8 cellular contexts compared by ENCODE assay signal in genomic region chr12:57744194-57744776, GRCh38. TPM values are rescaled to one million over a fixed set of nuclear protein-coding genes. Genes with fewer than 3 reads are reported as not detected.
DNase-seq lines count a peak whose midpoint lies in the region; ATAC-seq and TF ChIP-seq lines count a peak whose summit lies in the region.

No MANE protein-coding gene starts in this region.

- H3K4me3 ChIP-seq in heart right ventricle (peak overlapping the region; percentile 58 to 98 (median 88)), sigmoid colon (peak overlapping the region; percentile 65 to 98 (median 72))

- TF ChIP-seq CTCF in heart right ventricle (IDR thresholded peaks at IDR 0.05) (no peak), sigmoid colon (IDR thresholded peaks at IDR 0.05) (no peak)

- peak; percentile 54 for DNase-seq in activated gamma-delta T cell treated with Interleukin-2 at 50 U/mL for 16 hours
- DNase-seq in activated gamma-delta T cell (lab: John Stamatoyannopoulos, UW), result no peak
- DNase-seq in OCI-M1 (lab: John Stamatoyannopoulos, UW), result peak; percentile 97
- peak; percentile 71 for DNase-seq in activated naive CD4-positive, alpha-beta T cell treated with Interleukin-2 at 50 U/mL for 16 hours
- DNase-seq in heart right ventricle, result peak; percentile 64 to 76
- DNase-seq in sigmoid colon, result peak; percentile 93
- DNase-seq in putamen (ENCODE audit: low spot score), result no peak

- H3K4me1 ChIP-seq in heart right ventricle (peaks cover 0 to 48% (median 15%) of the 10 kb centered on the region in 9 donors), sigmoid colon (peaks cover 0 to 15% (median 13%) of the 10 kb centered on the region in 4 donors)

- 10 to 13% methylated on average over 21 of the region's 21 CpGs for WGBS in heart right ventricle, 2 donors
- 5 to 11% methylated on average over 21 of the region's 21 CpGs for WGBS in sigmoid colon, 2 donors

- H3K27ac ChIP-seq in heart right ventricle (peak overlapping the region; percentile 91 to 99 (median 96)), sigmoid colon (peak overlapping the region; percentile 89 to 99 (median 92))

- peaks cover 0 to 19% (median 9%) of the 10 kb centered on the region in 7 donors for H3K27me3 ChIP-seq in heart right ventricle
- H3K27me3 ChIP-seq in sigmoid colon, result peaks cover under 1 to 20% (median 2%) of the 10 kb centered on the region in 3 donors

- TF ChIP-seq POLR2A in sigmoid colon (IDR thresholded peaks at IDR 0.05), result no peak

- H3K9me3 ChIP-seq in heart right ventricle (no peaks in the 10 kb centered on the region), sigmoid colon (no peaks in the 10 kb centered on the region)

- intact Hi-C loops in heart right ventricle (cut with DNase I) (no loop called here), sigmoid colon (cut with DNase I) (no loop called here)

- peaks cover 0 to 33% (median 24%) of the 10 kb centered on the region in 9 donors for H3K36me3 ChIP-seq in heart right ventricle
- H3K36me3 ChIP-seq in sigmoid colon, result peaks cover 0 to 30% (median 20%) of the 10 kb centered on the region in 4 donors

- ATAC-seq in HG02870 (IDR thresholded peaks at IDR 0.05; ENCODE audit: unreplicated experiment), result peak; percentile 29
- ATAC-seq in heart right ventricle, result peak; percentile 26 to 74 (median 67)

- TF ChIP-seq EP300 in sigmoid colon (IDR thresholded peaks at IDR 0.05), result peak in 1 of 4 donors; percentile 36

RNA-seq across cellular contexts. Expression of gene TSPAN31, which starts 0.6 kb away (rescaled TPM):
- total RNA-seq in heart right ventricle (10 to 100 TPM; 21.1 to 37.4 (median 26.9) TPM), sigmoid colon (10 to 100 TPM; 43.2 to 85.8 (median 69.3) TPM)
- polyA plus RNA-seq in heart right ventricle (10 to 100 TPM; 29.8 to 36.6 TPM), sigmoid colon (10 to 100 TPM; 12.0 to 33.8 (median 15.7) TPM)

RNA-seq across cellular contexts. Expression of gene AGAP2, which starts 5.7 kb away (rescaled TPM):
- total RNA-seq in heart right ventricle (10 to 100 TPM in 2 of 10 donors, 1 to 10 TPM in 8; 3.4 to 13.1 (median 6.6) TPM), sigmoid colon (1 to 10 TPM in 3 of 4 donors, under 1 TPM in 1; 0.82 to 3.0 (median 1.8) TPM)
- polyA plus RNA-seq in heart right ventricle (10 to 100 TPM in 1 of 2 donors, 1 to 10 TPM in 1; 5.3 to 17.3 TPM), sigmoid colon (1 to 10 TPM in 1 of 3 donors, under 1 TPM in 2; under 0.01 to 6.4 (median 0.46) TPM)

RNA-seq across cellular contexts. Expression of gene CDK4, which starts 7.8 kb away (rescaled TPM):
- total RNA-seq in heart right ventricle (10 to 100 TPM; 37.0 to 74.0 (median 52.0) TPM), sigmoid colon (100 to 1,000 TPM in 1 of 4 donors, 10 to 100 TPM in 3; 54.6 to 108 (median 82.5) TPM)
- polyA plus RNA-seq in heart right ventricle (10 to 100 TPM; 21.7 to 61.7 TPM), sigmoid colon (10 to 100 TPM; 34.9 to 89.1 (median 43.2) TPM)

RNA-seq across cellular contexts. Expression of gene MARCHF9, which starts 10.6 kb away (rescaled TPM):
- 10 to 100 TPM; 11.2 to 15.0 (median 13.3) TPM for total RNA-seq in heart right ventricle
- polyA plus RNA-seq in heart right ventricle, result 10 to 100 TPM; 14.5 to 20.7 TPM
- 10 to 100 TPM in 2 of 4 donors, 1 to 10 TPM in 2; 6.1 to 12.5 (median 9.4) TPM for total RNA-seq in sigmoid colon
- 10 to 100 TPM in 1 of 3 donors, 1 to 10 TPM in 2; 5.5 to 14.9 (median 7.8) TPM for polyA plus RNA-seq in sigmoid colon

RNA-seq across cellular contexts. Expression of gene CYP27B1, which starts 22.6 kb away (rescaled TPM):
- under 1 TPM in 2 of 10 donors, not detected in 8; 0.81 to 0.95 TPM for total RNA-seq in heart right ventricle
- under 1 TPM in 1 of 2 donors, not detected in 1; 0.14 TPM for polyA plus RNA-seq in heart right ventricle
- under 1 TPM in 1 of 4 donors, not detected in 3; 0.28 TPM for total RNA-seq in sigmoid colon
- 1 to 10 TPM in 2 of 3 donors, not detected in 1; 1.2 to 2.0 TPM for polyA plus RNA-seq in sigmoid colon

Comparison
In these comparisons a context has a peak if more than half of its experiments do, and no peak if none do; other contexts are left out.
1. DNase-seq: peak in activated gamma-delta T cell treated with Interleukin-2 at 50 U/mL for 16 hours (single experiment), OCI-M1 (single experiment), activated naive CD4-positive, alpha-beta T cell treated with Interleukin-2 at 50 U/mL for 16 hours (single experiment), heart right ventricle (2 of 2) and sigmoid colon (single experiment); none in activated gamma-delta T cell (single experiment) and putamen (single experiment).